In the genomic region with DNA sequence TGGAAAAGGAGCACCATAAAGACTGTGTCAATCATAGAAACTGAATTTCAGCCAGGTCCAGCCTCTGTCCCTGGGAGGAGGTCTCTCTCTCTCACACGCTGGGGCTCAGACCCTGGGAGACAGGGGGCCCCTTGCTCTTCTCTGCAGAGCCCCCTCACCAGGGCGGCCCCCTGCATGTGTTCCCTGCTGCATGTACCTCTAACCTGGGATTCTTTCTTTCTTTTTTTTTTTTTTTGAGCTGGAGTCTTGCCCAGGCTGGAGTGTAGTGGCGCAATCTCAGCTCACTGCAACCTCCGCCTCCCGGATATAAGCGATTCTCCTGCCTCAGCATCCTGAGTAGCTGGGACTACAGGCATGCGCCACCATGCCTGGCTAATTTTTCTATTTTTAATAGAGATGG, we compare ENCODE assay signal across 19 cellular contexts. TPM values are rescaled to one million over a fixed set of nuclear protein-coding genes. Genes with fewer than 3 reads are reported as not detected.
A peak's percentile ranks its signal among the peaks of the same experiment; 100 is the strongest.
DNase-seq lines count a peak whose midpoint lies in the region; ATAC-seq and TF ChIP-seq lines count a peak whose summit lies in the region.
"Had no signal": no experiment of that assay in that cellular context is flagged by ENCODE, and none has a peak within 500 bp of the region (broad histone marks: within the 10 kb centered on the region; RNA-seq: fewer than 3 reads in every experiment).

No MANE protein-coding gene starts in this region.

- H3K36me3 Mint-ChIP-seq in chondrocyte (ENCODE audit: low read depth) (no peaks in the 10 kb centered on the region), neural crest cell (ENCODE audit: low read depth) (no peaks in the 10 kb centered on the region), nephron progenitor cell (ENCODE audit: low read depth) (no peaks in the 10 kb centered on the region)
- H3K36me3 Mint-ChIP-seq: CD4-positive, CD25-positive, alpha-beta regulatory T cell; CD8-positive, alpha-beta memory T cell had no signal

- H3K4me3 Mint-ChIP-seq in chondrocyte (ENCODE audit: unreplicated experiment) (no peak overlapping the region), neural crest cell (no peak overlapping the region), nephron progenitor cell (no peak overlapping the region)
- H3K4me3 Mint-ChIP-seq: CD4-positive, CD25-positive, alpha-beta regulatory T cell; CD8-positive, alpha-beta memory T cell had no signal

- no peak overlapping the region for H3K27ac Mint-ChIP-seq in chondrocyte (ENCODE audit: unreplicated experiment)
- H3K27ac Mint-ChIP-seq in neural crest cell (ENCODE audit: unreplicated experiment) = peak overlapping the region; percentile 54
- no peak overlapping the region for H3K27ac Mint-ChIP-seq in nephron progenitor cell
- H3K27ac Mint-ChIP-seq: CD4-positive, CD25-positive, alpha-beta regulatory T cell; CD8-positive, alpha-beta memory T cell had no signal

- H3K4me1 Mint-ChIP-seq in chondrocyte (ENCODE audit: low read depth) (no peaks in the 10 kb centered on the region), neural crest cell (no peaks in the 10 kb centered on the region), nephron progenitor cell (peaks cover 5% of the 10 kb centered on the region)
- H3K4me1 Mint-ChIP-seq: CD4-positive, CD25-positive, alpha-beta regulatory T cell; CD8-positive, alpha-beta memory T cell had no signal

- peaks cover 4% of the 10 kb centered on the region for H3K9me3 Mint-ChIP-seq in chondrocyte (ENCODE audit: low read depth)
- H3K9me3 Mint-ChIP-seq in neural crest cell = peaks cover 4% of the 10 kb centered on the region
- H3K9me3 Mint-ChIP-seq in nephron progenitor cell = peaks cover 8% of the 10 kb centered on the region

- intact Hi-C loops in cardiac septum (cut with DNase I) (no loop called here), left ventricle myocardium superior (cut with micrococcal nuclease) (no loop called here)

- DNase-seq in cardiac septum (ENCODE audit: low spot score) (peak; percentile 39), left ventricle myocardium superior (no peak), chondrocyte (ENCODE audit: low spot score) (peak; percentile 57), neural crest cell (ENCODE audit: low read depth, low spot score) (no peak), nephron progenitor cell (no peak)
- no peak for DNase-seq in activated effector memory CD4-positive, alpha-beta T cell treated with Interleukin-2 at 50 U/mL for 16 hours
- DNase-seq: ACHN; BE2C; C1 segment of cervical spinal cord; CD4-positive, CD25-positive, alpha-beta regulatory T cell; CD8-positive, alpha-beta memory T cell; COR-L47; DMS 273 treated with DMSO at 0.1 percent for 48 hours; DMS53; DND-41; EL had no signal

- TF ChIP-seq CTCF in chondrocyte (IDR thresholded peaks at IDR 0.05) (no peak), neural crest cell (conservative IDR thresholded peaks at IDR 0.05) (no peak), nephron progenitor cell (IDR thresholded peaks at IDR 0.05) (no peak)

- H3K27me3 Mint-ChIP-seq in chondrocyte (ENCODE audit: low read depth) (peaks cover 11% of the 10 kb centered on the region), neural crest cell (ENCODE audit: low read depth) (peaks cover 2% of the 10 kb centered on the region), nephron progenitor cell (ENCODE audit: low read depth, poor library complexity) (peaks cover 11% of the 10 kb centered on the region)
- H3K27me3 Mint-ChIP-seq: CD4-positive, CD25-positive, alpha-beta regulatory T cell had no signal

- ATAC-seq in left ventricle myocardium superior = no peak
- ATAC-seq: GM12878 had no signal

RNA-seq across cellular contexts. Expression of gene TPO, which starts 46.5 kb away (rescaled TPM):
- total RNA-seq in cardiac septum = 11.8 TPM
- 10.0 TPM for total RNA-seq in left ventricle myocardium superior
- total RNA-seq in chondrocyte = not detected in 3 replicates
- total RNA-seq in neural crest cell = not detected in 2 replicates
- total RNA-seq: CD8-positive, alpha-beta memory T cell; G401; GM12878; H1 had no signal

Comparison
In these comparisons a context has a peak if more than half of its experiments do, and no peak if none do; other contexts are left out.
1. DNase-seq: peak in cardiac septum (single experiment) and chondrocyte (single experiment); none in left ventricle myocardium superior (single experiment), neural crest cell (single experiment), activated effector memory CD4-positive, alpha-beta T cell treated with Interleukin-2 at 50 U/mL for 16 hours (single experiment) and nephron progenitor cell (single experiment).
2. RNA of gene TPO, which starts 46.5 kb away (total RNA-seq): 11.8 TPM in cardiac septum (single experiment) and 10.0 TPM in left ventricle myocardium superior (single experiment); not detected in neural crest cell and not detected in chondrocyte; every median in the first group is over 10 times any median in the second.